ENCODE assay signal across 3 cellular contexts in genomic region chr2:123485056-123485455, GRCh38.
"Had no signal": no experiment of that assay in that cellular context is flagged by ENCODE, and none has a peak within 500 bp of the region (broad histone marks: within the 10 kb centered on the region; RNA-seq: fewer than 3 reads in every experiment).

No MANE protein-coding gene starts in this region.

- DNase-seq: GDM1, GF-D8 had no signal

- H3K4me3 ChIP-seq: GM12878 had no signal

- ATAC-seq: GM12878 had no signal
